ENCODE assay signal across 29 cellular contexts in the genomic region with DNA sequence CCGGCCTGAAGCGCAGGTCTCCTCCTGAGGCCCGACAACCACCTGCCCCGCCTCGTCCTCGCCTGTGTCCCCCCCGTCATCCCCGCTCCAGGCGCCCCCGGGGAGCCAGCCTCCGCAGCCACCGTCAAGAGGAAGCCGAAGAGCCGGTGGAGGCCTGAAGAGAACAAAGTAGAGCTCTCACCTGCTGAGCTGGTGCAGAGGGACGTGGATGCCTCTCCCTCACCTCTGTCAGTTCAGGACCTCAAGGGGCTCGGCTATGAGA.
"Had no signal": no experiment of that assay in that cellular context is flagged by ENCODE, and none has a peak within 500 bp of the region (broad histone marks: within the 10 kb centered on the region; RNA-seq: fewer than 3 reads in every experiment).

No MANE protein-coding gene starts in this region.

- H3K4me3 ChIP-seq: colonic mucosa, gastroesophageal sphincter, heart right ventricle, left lung, mucosa of descending colon, prostate gland, right atrium auricular region, smooth muscle cell, transverse colon, vagina had no signal

- H3K27ac ChIP-seq: colonic mucosa, epithelial cell of prostate, gastroesophageal sphincter, heart right ventricle, left lung, prostate gland, right atrium auricular region, transverse colon, vagina had no signal

- H3K4me3 Mint-ChIP-seq: dendritic cell treated with granulocyte-macrophage colony-stimulating factor and Interleukin-4, amounts not matched to agents 40 ng/mL and 50 ng/mL, for 4 days; endodermal cell; mesothelial cell of epicardium; naive B cell; natural killer cell treated with Interleukin-12 subunit alpha and Interleukin-12 subunit beta and Interleukin-15 and Interleukin-18, amount 100 ng/mL, for 72 hours; neural crest cell had no signal

- ATAC-seq: esophagus mucosa, gastroesophageal sphincter, heart right ventricle, left cardiac atrium, left lung, mucosa of descending colon, sciatic nerve had no signal

- H3K9me3 ChIP-seq: colonic mucosa, heart right ventricle, left lung, mucosa of descending colon, prostate gland, right atrium auricular region, transverse colon, vagina had no signal

- H3K9me3 Mint-ChIP-seq: endodermal cell; mesothelial cell of epicardium; natural killer cell treated with Interleukin-12 subunit alpha and Interleukin-12 subunit beta and Interleukin-15 and Interleukin-18, amount 100 ng/mL, for 72 hours had no signal

- H3K27me3 Mint-ChIP-seq: dendritic cell treated with granulocyte-macrophage colony-stimulating factor and Interleukin-4, amounts not matched to agents 40 ng/mL and 50 ng/mL, for 4 days had no signal

- H3K4me1 ChIP-seq: colonic mucosa, gastroesophageal sphincter, heart right ventricle, left lung, prostate gland, right atrium auricular region, transverse colon, vagina had no signal

- H3K4me1 Mint-ChIP-seq: naive B cell had no signal

- H3K27ac Mint-ChIP-seq: dendritic cell treated with granulocyte-macrophage colony-stimulating factor and Interleukin-4, amounts not matched to agents 40 ng/mL and 50 ng/mL, for 4 days; endodermal cell; mesothelial cell of epicardium; natural killer cell treated with Interleukin-12 subunit alpha and Interleukin-12 subunit beta and Interleukin-15 and Interleukin-18, amount 100 ng/mL, for 72 hours had no signal

- DNase-seq: colonic mucosa; effector CD8-positive, alpha-beta T cell; endodermal cell; foreskin fibroblast; heart right ventricle; hippocampal formation; left cardiac atrium; mesenchymal stem cell; naive B cell; stimulated activated CD4-positive, alpha-beta T cell treated with anti-CD3 and anti-CD28 coated beads, Interleukin-12 subunit alpha, Interleukin-12 subunit beta, amount 100 ng/mL, for 4 hours; stimulated activated CD4-positive, alpha-beta T cell treated with anti-CD3 and anti-CD28 coated beads, Interleukin-1b, Interleukin-23, amount 100 ng/mL, for 48 hours; stimulated activated CD4-positive, alpha-beta T cell treated with anti-CD3 and anti-CD28 coated beads, Interleukin-4, amount 100 ng/mL, for 1 hour; stimulated activated CD8-positive, alpha-beta memory T cell treated with anti-CD3 and anti-CD28 coated beads, Interleukin-4, amount 100 ng/mL, for 48 hours; stimulated activated naive CD4-positive, alpha-beta T cell treated with Interleukin-2 at 50 U/mL for 16 hours; transverse colon had no signal

- H3K36me3 Mint-ChIP-seq: mesothelial cell of epicardium; naive B cell; natural killer cell treated with Interleukin-12 subunit alpha and Interleukin-12 subunit beta and Interleukin-15 and Interleukin-18, amount 100 ng/mL, for 72 hours had no signal

- H3K27me3 ChIP-seq: colonic mucosa, gastroesophageal sphincter, heart right ventricle, left lung, right atrium auricular region, transverse colon, vagina had no signal

- H3K36me3 ChIP-seq: colonic mucosa, gastroesophageal sphincter, heart right ventricle, left lung, prostate gland, right atrium auricular region, transverse colon, vagina had no signal
